Comparison of ENCODE assay signal across 13 cellular contexts in the genomic region with DNA sequence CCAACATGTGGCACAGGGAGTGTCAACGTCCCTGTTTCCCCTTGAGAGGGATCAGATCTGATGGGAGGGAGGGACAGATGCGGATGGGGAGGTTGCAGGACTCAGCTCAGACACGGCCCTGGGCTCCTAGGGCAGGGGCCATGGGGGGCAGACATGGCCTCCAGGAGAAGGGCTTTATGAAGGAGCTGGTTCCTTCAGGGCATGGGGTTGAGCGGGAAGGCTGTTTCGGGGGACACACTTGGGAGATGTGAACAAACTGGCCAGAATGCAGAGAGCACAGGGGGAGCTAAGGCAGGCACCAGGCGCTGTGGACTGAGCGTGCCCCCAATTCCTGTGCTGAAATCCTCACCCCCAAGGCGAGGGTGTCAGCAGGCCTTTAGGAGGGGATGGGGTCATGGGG.
DNase-seq lines count a peak whose midpoint lies in the region; FAIRE-seq and TF ChIP-seq lines count a peak whose summit lies in the region.
"Had no signal": no experiment of that assay in that cellular context is flagged by ENCODE, and none has a peak within 500 bp of the region (broad histone marks: within the 10 kb centered on the region; RNA-seq: fewer than 3 reads in every experiment).

No MANE protein-coding gene starts in this region.

- peaks cover 10% of the 10 kb centered on the region for H3K9me3 Mint-ChIP-seq in glutamatergic neuron (ENCODE audit: unreplicated experiment)
- H3K9me3 Mint-ChIP-seq: CD4-positive, alpha-beta T cell had no signal

- peak overlapping the region; percentile 57 for H3K18ac ChIP-seq in neuronal stem cell (ENCODE audit: low read length)

- no peak overlapping the region for H2BK5ac ChIP-seq in neuronal stem cell (ENCODE audit: low read length)

- H3K9me3 ChIP-seq in neuronal stem cell (replicated peaks in 1 of 2; ENCODE audit: control insufficient read depth in 2 of 2, insufficient read depth in 1 of 2, low read depth in 1 of 2, low read length in 2 of 2) = no peaks in the 10 kb centered on the region

- H3K36me3 Mint-ChIP-seq in glutamatergic neuron (ENCODE audit: unreplicated experiment) = peaks cover 5% of the 10 kb centered on the region

- H2BK12ac ChIP-seq in neuronal stem cell (ENCODE audit: low read length) = no peak overlapping the region

- H2BK120ac ChIP-seq in neuronal stem cell (ENCODE audit: low read depth, low read length) = no peak overlapping the region

- no peaks in the 10 kb centered on the region for H3K27me3 ChIP-seq in neuronal stem cell (ENCODE audit: control insufficient read depth in 3 of 3, insufficient read depth in 3 of 3, low read depth in 1 of 3, low read length in 3 of 3)

- peaks cover 0 to 2% of the 10 kb centered on the region in 2 donors for H3K4me1 ChIP-seq in neuronal stem cell (ENCODE audit: control insufficient read depth in 2 of 2, insufficient read depth in 1 of 2, low read depth in 1 of 2, low read length in 2 of 2)

- H3K9ac ChIP-seq in neuronal stem cell (ENCODE audit: low read depth, low read length, poor library complexity) = no peak overlapping the region

- no peak for TF ChIP-seq CTCF in glutamatergic neuron (IDR thresholded peaks at IDR 0.05; ENCODE audit: partially characterized antibody, unreplicated experiment)

- no peak overlapping the region for H3K27ac ChIP-seq in neuronal stem cell (replicated peaks; ENCODE audit: low read length)
- H3K27ac ChIP-seq: C4-2B had no signal

- H4K91ac ChIP-seq in neuronal stem cell (ENCODE audit: low read depth, low read length, poor library complexity) = no peak overlapping the region

- peaks cover 13% of the 10 kb centered on the region for H3K4me1 Mint-ChIP-seq in glutamatergic neuron (ENCODE audit: low read depth, unreplicated experiment)
- H3K4me1 Mint-ChIP-seq: B cell had no signal

- no peak overlapping the region for H3K23ac ChIP-seq in neuronal stem cell (ENCODE audit: low read depth, low read length, poor library complexity)

- peak overlapping the region; percentile 74 for H2AK5ac ChIP-seq in neuronal stem cell (ENCODE audit: low read depth, low read length)

- peak overlapping the region; percentile 75 for H2BK15ac ChIP-seq in neuronal stem cell (ENCODE audit: low read length)

- peaks cover 2% of the 10 kb centered on the region for H3K79me1 ChIP-seq in neuronal stem cell (ENCODE audit: low read depth, low read length)

- H3K4ac ChIP-seq in neuronal stem cell (ENCODE audit: low read length) = no peak overlapping the region

- H3K36me3 ChIP-seq in neuronal stem cell (replicated peaks in 1 of 2; ENCODE audit: control insufficient read depth in 2 of 2, insufficient read depth in 2 of 2, low read length in 2 of 2) = no peaks in the 10 kb centered on the region

- no peak overlapping the region for H3K4me2 ChIP-seq in neuronal stem cell (ENCODE audit: insufficient read depth, low read length, poor library complexity, severe bottlenecking)

- WGBS in neuronal stem cell (ENCODE audit: extremely low coverage in 2 of 2, insufficient read length in 2 of 2, insufficient replicate concordance in 1 of 2), 2 donors = no CpG with 5 or more reads among the region's 8 CpGs

- H3K4me3 Mint-ChIP-seq in glutamatergic neuron (ENCODE audit: unreplicated experiment) = no peak overlapping the region
- H3K4me3 Mint-ChIP-seq: B cell; CD4-positive, alpha-beta T cell had no signal

- H3K27me3 Mint-ChIP-seq in glutamatergic neuron (ENCODE audit: unreplicated experiment) = peaks cover 10% of the 10 kb centered on the region
- H3K27me3 Mint-ChIP-seq: CD4-positive, alpha-beta T cell had no signal

- peak overlapping the region; percentile 55 for H3K27ac Mint-ChIP-seq in glutamatergic neuron (ENCODE audit: unreplicated experiment)
- H3K27ac Mint-ChIP-seq: B cell; CD4-positive, alpha-beta T cell had no signal

- peak overlapping the region; percentile 21 for H3K14ac ChIP-seq in neuronal stem cell (ENCODE audit: low read length)

- no peak overlapping the region for H2AFZ ChIP-seq in neuronal stem cell (ENCODE audit: low read length)

- H4K8ac ChIP-seq in neuronal stem cell (ENCODE audit: low read depth, low read length) = peak overlapping the region; percentile 43

- FAIRE-seq in urothelium cell line (lab: Jason Lieb, UNC) = peak; percentile 91

- no peak overlapping the region for H3K4me3 ChIP-seq in neuronal stem cell (ENCODE audit: low read length in 2 of 2)

- DNase-seq in D341Med (ENCODE audit: low spot score) (peak; percentile 5), glutamatergic neuron (no peak), neuronal stem cell (ENCODE audit: low spot score) (no peak), urothelium cell line (ENCODE audit: low spot score) (no peak), NCI-H446 (lab: John Stamatoyannopoulos, UW) (no peak), NCI-H82 treated with DMSO at 0.1 percent for 48 hours (lab: John Stamatoyannopoulos, UW; ENCODE audit: unreplicated experiment) (no peak), NCI-H1417 (lab: John Stamatoyannopoulos, UW) (no peak)
- DNase-seq: CD4-positive, alpha-beta T cell; DMS79 treated with DMSO at 0.1 percent for 48 hours; GF-D8; HCEC 1CT had no signal
